Comparison of ENCODE assay signal across 8 cellular contexts in genomic region chr19:36916991-36917390, GRCh38. TPM values are rescaled to one million over a fixed set of nuclear protein-coding genes. Genes with fewer than 3 reads are reported as not detected.
DNase-seq lines count a peak whose midpoint lies in the region; ATAC-seq and TF ChIP-seq lines count a peak whose summit lies in the region.

No MANE protein-coding gene starts in this region.

- no peak for TF ChIP-seq CTCF in fibroblast of villous mesenchyme (IDR thresholded peaks at IDR 0.05; ENCODE audit: insufficient read depth, low read depth, low read length)

- peaks cover 24% of the 10 kb centered on the region for H3K4me1 Mint-ChIP-seq in T-helper 2 cell treated with Interferon-gamma antibody and Interleukin-4, amounts not matched to agents 5 μg/mL and 100 μg/mL, for 36 hours (ENCODE audit: low read depth)

- peak overlapping the region; percentile 91 for H3K4me3 ChIP-seq in fibroblast of villous mesenchyme (ENCODE audit: low read depth, low read length)

- peak overlapping the region; percentile 89 for H3K4me3 Mint-ChIP-seq in T-helper 2 cell treated with Interferon-gamma antibody and Interleukin-4, amounts not matched to agents 5 μg/mL and 100 μg/mL, for 36 hours

- in situ Hi-C loops in ACHN (cut with HindIII; ENCODE audit: low pct_ligation_motif_present, low pct_unique_long_range_greater_than_20kb, low sequenced_read_pairs), result no loop called here

- H3K9me3 Mint-ChIP-seq in T-helper 2 cell treated with Interferon-gamma antibody and Interleukin-4, amounts not matched to agents 5 μg/mL and 100 μg/mL, for 36 hours, result peaks cover 44% of the 10 kb centered on the region

- no peak for ATAC-seq in HG03521 (IDR thresholded peaks at IDR 0.05; ENCODE audit: unreplicated experiment)

- H3K36me3 Mint-ChIP-seq in T-helper 2 cell treated with Interferon-gamma antibody and Interleukin-4, amounts not matched to agents 5 μg/mL and 100 μg/mL, for 36 hours (ENCODE audit: low read depth), result peaks cover 63% of the 10 kb centered on the region

- DNase-seq in NCI-H748 (lab: John Stamatoyannopoulos, UW; ENCODE audit: unreplicated experiment), result peak; percentile 32
- no peak for DNase-seq in NCI-H748 treated with DMSO at 0.1 percent for 48 hours (lab: John Stamatoyannopoulos, UW)
- DNase-seq in T-helper 2 cell treated with Interferon-gamma antibody and Interleukin-4, amounts not matched to agents 5 μg/mL and 100 μg/mL, for 36 hours (ENCODE audit: low spot score), result no peak
- DNase-seq in fibroblast of villous mesenchyme (ENCODE audit: low read depth), result peak; percentile 37
- peak; percentile 31 for DNase-seq in pons (ENCODE audit: low spot score)
- no peak for DNase-seq in ACHN
- DNase-seq in mesenteric fat pad (ENCODE audit: low spot score), result no peak

- H3K27ac Mint-ChIP-seq in T-helper 2 cell treated with Interferon-gamma antibody and Interleukin-4, amounts not matched to agents 5 μg/mL and 100 μg/mL, for 36 hours, result peak overlapping the region; percentile 94

- H3K27me3 Mint-ChIP-seq in T-helper 2 cell treated with Interferon-gamma antibody and Interleukin-4, amounts not matched to agents 5 μg/mL and 100 μg/mL, for 36 hours (ENCODE audit: low read depth), result no peaks in the 10 kb centered on the region

RNA-seq across cellular contexts. Expression of gene ZNF568, which starts 0.9 kb away (rescaled TPM):
- total RNA-seq in fibroblast of villous mesenchyme (8.7 and 11.2 TPM in 2 replicates), mesenteric fat pad (9.1 TPM)

RNA-seq across cellular contexts. Expression of gene ZNF829, which starts 0.9 kb away (rescaled TPM):
- total RNA-seq in fibroblast of villous mesenchyme, result 2.6 and 3.5 TPM in 2 replicates
- 1.8 TPM for total RNA-seq in mesenteric fat pad

Comparison
In these comparisons a context has a peak if more than half of its experiments do, and no peak if none do; other contexts are left out.
1. DNase-seq: peak in NCI-H748 (single experiment), fibroblast of villous mesenchyme (single experiment) and pons (single experiment); none in NCI-H748 treated with DMSO at 0.1 percent for 48 hours (single experiment), T-helper 2 cell treated with Interferon-gamma antibody and Interleukin-4, amounts not matched to agents 5 μg/mL and 100 μg/mL, for 36 hours (single experiment), ACHN (single experiment) and mesenteric fat pad (single experiment).